In the genomic region with DNA sequence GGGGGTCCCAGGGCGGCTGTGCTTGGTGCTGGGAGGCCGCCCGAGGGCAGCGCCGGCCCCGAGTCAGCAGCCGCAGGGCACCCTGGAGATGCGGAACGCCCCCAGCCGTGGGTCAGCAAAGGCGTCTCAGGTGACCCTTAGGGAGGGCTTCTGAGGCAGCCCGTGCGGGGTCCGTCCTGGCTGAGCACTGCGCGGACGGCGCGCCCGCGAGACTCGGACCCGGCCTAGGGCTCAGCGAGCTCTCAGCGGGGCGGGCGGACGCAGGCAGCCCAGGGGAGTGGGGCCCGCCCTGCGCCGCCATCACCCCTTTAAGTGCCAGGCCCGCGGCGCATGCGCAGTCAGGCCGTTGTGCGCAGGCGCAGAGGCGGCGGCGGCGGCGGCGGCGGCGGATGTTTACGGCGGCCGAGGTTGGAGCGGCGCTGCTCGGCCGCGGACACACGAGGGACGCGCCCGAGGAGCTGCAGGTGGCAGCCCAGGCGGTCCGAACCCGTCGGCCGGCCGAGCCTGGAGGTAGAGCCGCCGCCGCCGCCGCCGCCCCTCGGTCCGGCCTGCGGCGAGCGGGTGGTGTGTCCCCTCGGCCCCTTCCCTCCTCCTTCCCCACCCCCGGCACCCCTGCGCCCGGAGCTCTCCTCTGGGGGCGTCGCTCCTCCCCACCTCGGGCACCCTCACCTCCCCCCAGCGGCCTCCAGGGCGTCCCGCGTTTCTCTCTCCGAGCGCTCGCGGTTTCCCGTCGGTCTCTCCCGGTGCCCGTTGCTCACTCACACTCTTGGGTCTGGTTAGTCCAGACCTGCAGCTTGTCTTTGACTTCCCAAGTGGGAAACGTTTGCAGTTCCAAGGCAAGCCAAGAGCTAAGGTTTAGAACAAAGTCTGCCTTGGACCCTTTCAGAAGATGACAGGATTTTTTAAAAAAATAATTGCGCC, we compare ENCODE assay signal across 1 cellular context.
TF ChIP-seq lines count a peak whose summit lies in the region.

PCMTD2 (plus strand) TSS at position 388 of the 921 bp plus-strand sequence. CDS start 4,218 bp downstream, outside the sequence.

TF ChIP-seq in K562, 482 proteins besides CTCF, POLR2A, EP300 and RAD21 (continued from another document and continues in another):
- TF ChIP-seq BCLAF1 (IDR thresholded peaks at IDR 0.05; ENCODE audit: borderline replicate concordance in 1 of 2, control insufficient read depth in 1 of 2, low read depth in 2 of 2, low read length in 1 of 2) (no peak), FOSL1 (tag; conservative IDR thresholded peaks at IDR 0.05) (no peak), FOXA3 (CRISPR knock-in tag; conservative IDR thresholded peaks at IDR 0.05 in 1 of 2, IDR thresholded peaks at IDR 0.05 in 1 of 2) (peak in 1 of 2 experiments; percentile 64; a peak in 1 of 4 replicates), HBP1 (CRISPR knock-in tag; IDR thresholded peaks at IDR 0.05) (no peak), PCBP2 (IDR thresholded peaks at IDR 0.05; ENCODE audit: low read depth, low read length, poor library complexity, severe bottlenecking) (no peak), ZNF133 (CRISPR knock-in tag; IDR thresholded peaks at IDR 0.05) (no peak), ZNF511 (CRISPR knock-in tag; IDR thresholded peaks at IDR 0.05) (peak; percentile 98), CBX1 (IDR thresholded peaks at IDR 0.05; ENCODE audit: low read depth) (peak; percentile 73; the same call in 1 of the 2 replicates), YY1 (IDR thresholded peaks at IDR 0.05; ENCODE audit: borderline replicate concordance in 1 of 3, control insufficient read depth in 1 of 3, extremely low read depth in 1 of 3, insufficient read depth in 3 of 3, insufficient read length in 1 of 3, insufficient replicate concordance in 2 of 3, low read depth in 1 of 3, low read length in 2 of 3) (peak; percentile 17 to 64 (median 47)), ZKSCAN3 (CRISPR knock-in tag; IDR thresholded peaks at IDR 0.05) (no peak), ZBTB1 (CRISPR knock-in tag; IDR thresholded peaks at IDR 0.05; ENCODE audit: borderline replicate concordance, low read depth) (peak; percentile 83), DACH1 (IDR thresholded peaks at IDR 0.05; ENCODE audit: partially characterized antibody) (no peak), XRCC4 (IDR thresholded peaks at IDR 0.05; ENCODE audit: extremely low read depth, insufficient read depth, insufficient read length) (no peak), XRCC5 (IDR thresholded peaks at IDR 0.05; ENCODE audit: low read depth, low read length) (no peak), CHD7 (IDR thresholded peaks at IDR 0.05; ENCODE audit: low read depth, low read length) (no peak), CBX8 (IDR thresholded peaks at IDR 0.05; ENCODE audit: borderline replicate concordance, extremely low read depth, low read depth, low read length, poor library complexity, severe bottlenecking) (no peak), GATAD2B (IDR thresholded peaks at IDR 0.05; ENCODE audit: borderline replicate concordance) (0 out of 2 replicates have a peak, but pooled peaks have one; percentile 28), AFF1 (IDR thresholded peaks at IDR 0.05; ENCODE audit: low read depth in 1 of 2, partially characterized antibody in 2 of 2) (no peak), HLTF (IDR thresholded peaks at IDR 0.05) (no peak), PTBP1 (IDR thresholded peaks at IDR 0.05; ENCODE audit: low read depth, low read length) (no peak), ATF7 (IDR thresholded peaks at IDR 0.05) (peak; percentile 73)
- TF ChIP-seq, protein P1, sequence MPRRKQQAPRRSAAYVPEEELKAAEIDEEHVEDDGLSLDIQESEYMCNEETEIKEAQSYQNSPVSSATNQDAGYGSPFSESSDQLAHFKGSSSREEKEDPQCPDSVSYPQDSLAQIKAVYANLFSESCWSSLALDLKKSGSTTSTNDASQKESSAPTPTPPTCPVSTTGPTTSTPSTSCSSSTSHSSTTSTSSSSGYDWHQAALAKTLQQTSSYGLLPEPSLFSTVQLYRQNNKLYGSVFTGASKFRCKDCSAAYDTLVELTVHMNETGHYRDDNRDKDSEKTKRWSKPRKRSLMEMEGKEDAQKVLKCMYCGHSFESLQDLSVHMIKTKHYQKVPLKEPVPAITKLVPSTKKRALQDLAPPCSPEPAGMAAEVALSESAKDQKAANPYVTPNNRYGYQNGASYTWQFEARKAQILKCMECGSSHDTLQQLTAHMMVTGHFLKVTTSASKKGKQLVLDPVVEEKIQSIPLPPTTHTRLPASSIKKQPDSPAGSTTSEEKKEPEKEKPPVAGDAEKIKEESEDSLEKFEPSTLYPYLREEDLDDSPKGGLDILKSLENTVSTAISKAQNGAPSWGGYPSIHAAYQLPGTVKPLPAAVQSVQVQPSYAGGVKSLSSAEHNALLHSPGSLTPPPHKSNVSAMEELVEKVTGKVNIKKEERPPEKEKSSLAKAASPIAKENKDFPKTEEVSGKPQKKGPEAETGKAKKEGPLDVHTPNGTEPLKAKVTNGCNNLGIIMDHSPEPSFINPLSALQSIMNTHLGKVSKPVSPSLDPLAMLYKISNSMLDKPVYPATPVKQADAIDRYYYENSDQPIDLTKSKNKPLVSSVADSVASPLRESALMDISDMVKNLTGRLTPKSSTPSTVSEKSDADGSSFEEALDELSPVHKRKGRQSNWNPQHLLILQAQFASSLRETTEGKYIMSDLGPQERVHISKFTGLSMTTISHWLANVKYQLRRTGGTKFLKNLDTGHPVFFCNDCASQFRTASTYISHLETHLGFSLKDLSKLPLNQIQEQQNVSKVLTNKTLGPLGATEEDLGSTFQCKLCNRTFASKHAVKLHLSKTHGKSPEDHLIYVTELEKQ (CRISPR knock-in tag; IDR thresholded peaks at IDR 0.05) = no peak
